ENCODE assay signal across 8 cellular contexts in the genomic region with DNA sequence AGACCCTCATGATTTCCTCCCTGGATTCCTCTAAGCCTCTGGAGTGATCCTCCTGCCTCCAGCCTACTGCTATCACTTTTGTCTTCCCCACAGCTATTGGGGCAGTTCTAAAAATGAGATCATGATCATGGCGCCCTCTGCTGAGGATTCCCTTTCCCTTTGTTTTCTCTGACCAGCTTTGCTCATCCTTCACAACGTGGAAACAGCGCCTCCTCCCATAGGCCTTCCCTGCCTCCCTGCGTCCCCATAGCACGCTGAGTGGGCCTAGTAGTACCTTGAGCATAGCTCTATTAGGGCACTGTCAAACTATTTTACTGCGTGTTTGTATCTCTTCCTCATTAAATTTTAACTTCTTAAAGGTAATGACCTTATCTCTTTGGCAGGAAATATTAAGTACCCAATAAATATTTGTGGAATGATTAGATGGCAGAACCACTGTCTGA.
DNase-seq lines count a peak whose midpoint lies in the region; ATAC-seq, FAIRE-seq and TF ChIP-seq lines count a peak whose summit lies in the region.

No MANE protein-coding gene starts in this region.

- in situ Hi-C loops in K562 (cut with MboI), result loop anchor here (25.0 kb wide), 1 partner anchor 536 kb away; no protein-coding TSS in a partner anchor

- H3K27ac Mint-ChIP-seq in stimulated activated naive CD8-positive, alpha-beta T cell treated with anti-CD3 and anti-CD28 coated beads, Interleukin-15, amount 100 ng/mL, for 72 hours, result no peak overlapping the region

- POLR2A ChIA-PET in K562 (lab: Yijun Ruan, JAX), result interaction anchor here (0.7 kb wide), 1 partner anchor 35 kb away, joined by 4 read pairs; no protein-coding TSS in a partner anchor

- peak overlapping the region; percentile 42 for H3K27ac ChIP-seq in HUES64 (ENCODE audit: low read depth, low read length)
- H3K27ac ChIP-seq in K562 (ENCODE audit: extremely low read depth, low read depth, low read length), result no peak overlapping the region
- no peak overlapping the region for H3K27ac ChIP-seq in effector memory CD4-positive, alpha-beta T cell (ENCODE audit: insufficient read depth, low read length, poor library complexity, severe bottlenecking)

- H3K9ac ChIP-seq in HUES64 (ENCODE audit: low read depth, low read length) (no peak overlapping the region), NT2/D1 (ENCODE audit: insufficient read length, low read depth) (no peak overlapping the region), K562 (ENCODE audit: insufficient read depth in 1 of 2, low read depth in 2 of 2, low read length in 2 of 2) (no peak overlapping the region)

- no TSS peak for BruUV-seq in K562 (replicated peaks; lab: Mats Ljungman, UMichigan)

- FAIRE-seq in K562 (lab: Jason Lieb, UNC), result peak; percentile 70

- H4K20me1 ChIP-seq in K562 (replicated peaks; ENCODE audit: control insufficient read depth, insufficient read depth, low read length), result no peaks in the 10 kb centered on the region

- ATAC-seq in GM19328 (IDR thresholded peaks at IDR 0.05; ENCODE audit: unreplicated experiment) (peak; percentile 48), K562 (peak; percentile 97)
- ATAC-seq in stimulated activated naive CD8-positive, alpha-beta T cell treated with anti-CD3 and anti-CD28 coated beads, Interleukin-15, amount 100 ng/mL, for 72 hours, result peak; percentile 62

- H3K27me3 ChIP-seq in HUES64 (ENCODE audit: insufficient read depth, low read length) (no peaks in the 10 kb centered on the region), NT2/D1 (ENCODE audit: insufficient read depth, insufficient read length) (no peaks in the 10 kb centered on the region), K562 (ENCODE audit: control insufficient read depth in 2 of 2, insufficient read depth in 2 of 2, low read length in 2 of 2) (no peaks in the 10 kb centered on the region)
- no peaks in the 10 kb centered on the region for H3K27me3 ChIP-seq in effector memory CD4-positive, alpha-beta T cell (replicated peaks; ENCODE audit: control insufficient read depth, insufficient read depth, low read length, poor library complexity, severe bottlenecking)

- peaks cover 21% of the 10 kb centered on the region for H3K27me3 Mint-ChIP-seq in stimulated activated naive CD8-positive, alpha-beta T cell treated with anti-CD3 and anti-CD28 coated beads, Interleukin-15, amount 100 ng/mL, for 72 hours

- H3K9me3 ChIP-seq in HUES64 (ENCODE audit: insufficient read depth, low read depth, low read length), result no peaks in the 10 kb centered on the region
- no peaks in the 10 kb centered on the region for H3K9me3 ChIP-seq in NT2/D1 (ENCODE audit: insufficient read depth, low read length)
- no peaks in the 10 kb centered on the region for H3K9me3 ChIP-seq in K562 (replicated peaks; ENCODE audit: control insufficient read depth, insufficient read depth, low read depth, low read length)
- H3K9me3 ChIP-seq in effector memory CD4-positive, alpha-beta T cell (ENCODE audit: control insufficient read depth, low read length), result no peaks in the 10 kb centered on the region

- DNase-seq in CD1c-positive myeloid dendritic cell (ENCODE audit: extremely low spot score) (peak; percentile 7), NT2/D1 (ENCODE audit: low read depth, low spot score) (peak; percentile 83), K562 (ENCODE audit: extremely low read depth in 1 of 4, low spot score in 3 of 4) (peak in 3 of 4 experiments; percentile 13 to 74 (median 38)), kidney glomerular epithelial cell (lab: John Stamatoyannopoulos, UW) (peak; percentile 60)
- DNase-seq in stimulated activated naive CD8-positive, alpha-beta T cell treated with anti-CD3 and anti-CD28 coated beads, Interleukin-15, amount 100 ng/mL, for 72 hours, result peak; percentile 27 to 42
- DNase-seq in effector memory CD4-positive, alpha-beta T cell, result no peak

- no peaks in the 10 kb centered on the region for H3K9me3 Mint-ChIP-seq in stimulated activated naive CD8-positive, alpha-beta T cell treated with anti-CD3 and anti-CD28 coated beads, Interleukin-15, amount 100 ng/mL, for 72 hours

- intact Hi-C loops in K562 (cut with micrococcal nuclease), result loop anchor here (1.0 to 5.0 kb wide), 4 partner anchors 316 to 726 kb away; no protein-coding TSS in a partner anchor

- H3K4me1 Mint-ChIP-seq in stimulated activated naive CD8-positive, alpha-beta T cell treated with anti-CD3 and anti-CD28 coated beads, Interleukin-15, amount 100 ng/mL, for 72 hours, result no peaks in the 10 kb centered on the region

- H3K4me3 Mint-ChIP-seq in stimulated activated naive CD8-positive, alpha-beta T cell treated with anti-CD3 and anti-CD28 coated beads, Interleukin-15, amount 100 ng/mL, for 72 hours, result no peak overlapping the region

- H3K36me3 ChIP-seq in HUES64 (ENCODE audit: insufficient read depth, low read length), result no peaks in the 10 kb centered on the region
- no peaks in the 10 kb centered on the region for H3K36me3 ChIP-seq in NT2/D1 (ENCODE audit: insufficient read depth, insufficient read length, low read length)
- no peaks in the 10 kb centered on the region for H3K36me3 ChIP-seq in K562 (ENCODE audit: control insufficient read depth, insufficient read depth, low read length)
- no peaks in the 10 kb centered on the region for H3K36me3 ChIP-seq in effector memory CD4-positive, alpha-beta T cell (ENCODE audit: control insufficient read depth, insufficient read depth, low read length)

- peak; percentile 65 to 79 for TF ChIP-seq RAD21 in K562 (CRISPR knock-in tag; conservative IDR thresholded peaks at IDR 0.05 in 1 of 2, IDR thresholded peaks at IDR 0.05 in 1 of 2)

- H3K4me1 ChIP-seq in HUES64 (ENCODE audit: insufficient read depth, low read length), result peaks cover 35% of the 10 kb centered on the region
- no peaks in the 10 kb centered on the region for H3K4me1 ChIP-seq in NT2/D1 (ENCODE audit: insufficient read depth, insufficient read length)
- no peaks in the 10 kb centered on the region for H3K4me1 ChIP-seq in K562 (replicated peaks in 1 of 2; ENCODE audit: control insufficient read depth in 2 of 2, insufficient read depth in 2 of 2, low read length in 2 of 2)
- no peaks in the 10 kb centered on the region for H3K4me1 ChIP-seq in effector memory CD4-positive, alpha-beta T cell (ENCODE audit: control insufficient read depth, insufficient read depth, low read length, poor library complexity, severe bottlenecking)

- no peak overlapping the region for H2AFZ ChIP-seq in K562 (ENCODE audit: low read depth, low read length)

- peak; percentile 67 to 81 (median 75) for TF ChIP-seq CTCF in K562 (IDR thresholded peaks at IDR 0.05 in 2 of 3, conservative IDR thresholded peaks at IDR 0.05 in 1 of 3; ENCODE audit: insufficient read depth in 2 of 3, low read depth in 1 of 3, low read length in 3 of 3)

- no peaks in the 10 kb centered on the region for H3K9me1 ChIP-seq in K562 (ENCODE audit: control insufficient read depth, insufficient read depth, low read length)

- no peaks in the 10 kb centered on the region for H3K79me2 ChIP-seq in K562 (ENCODE audit: control insufficient read depth, insufficient read depth, low read length)

- CTCF ChIA-PET in K562 (lab: Yijun Ruan, JAX; ENCODE audit: low intra/inter-chr PET ratio), result interaction anchor here (1.0 to 1.5 kb wide), 3 partner anchors 317 to 689 kb away, joined by 4 to 8 read pairs (median 6); no protein-coding TSS in a partner anchor

- no peak for TF ChIP-seq POLR2A in K562 (conservative IDR thresholded peaks at IDR 0.05)

- H3K4me2 ChIP-seq in K562 (ENCODE audit: insufficient read depth, low read length), result no peak overlapping the region

- no peak for TF ChIP-seq EP300 in K562 (IDR thresholded peaks at IDR 0.05; ENCODE audit: low read length)

- H3K4me3 ChIP-seq in HUES64 (ENCODE audit: low read length) (no peak overlapping the region), NT2/D1 (ENCODE audit: insufficient read length, low read depth) (no peak overlapping the region), K562 (no peak overlapping the region)
- no peak overlapping the region for H3K4me3 ChIP-seq in effector memory CD4-positive, alpha-beta T cell (ENCODE audit: insufficient read depth, low read depth, low read length, poor library complexity, severe bottlenecking)

- WGBS in HUES64, result 2% methylated on average over 6 of the region's 6 CpGs
- 3% methylated on average over 6 of the region's 6 CpGs for WGBS in K562 (ENCODE audit: insufficient coverage, low coverage, missing lambda C conversion rate)

TF ChIP-seq in K562, 482 proteins besides CTCF, POLR2A, EP300 and RAD21 (continues in another document):
- TF ChIP-seq RBM14 (IDR thresholded peaks at IDR 0.05; ENCODE audit: borderline replicate concordance, insufficient read depth, low read depth, low read length) (no peak), CC2D1A (IDR thresholded peaks at IDR 0.05) (peak; percentile 37; the same call in 1 of the 2 replicates), CREM (IDR thresholded peaks at IDR 0.05; ENCODE audit: low read depth) (peak; percentile 23; the same call in 1 of the 2 replicates), JUND (IDR thresholded peaks at IDR 0.05; ENCODE audit: borderline replicate concordance, low read depth, low read length) (peak; percentile 42; the same call in 1 of the 2 replicates), JUND (tag; IDR thresholded peaks at IDR 0.05; ENCODE audit: borderline replicate concordance, low read depth, low read length) (no peak; the same call in 2 of the 3 replicates), ZNF764 (CRISPR knock-in tag; IDR thresholded peaks at IDR 0.05; ENCODE audit: low read depth) (no peak), SMC3 (conservative IDR thresholded peaks at IDR 0.05; ENCODE audit: insufficient read depth, low read depth, low read length) (peak; percentile 47; the same call in 1 of the 2 replicates), STAG1 (CRISPR knock-in tag; IDR thresholded peaks at IDR 0.05; ENCODE audit: borderline replicate concordance) (peak; percentile 36; the same call in 1 of the 2 replicates)
- TF ChIP-seq, protein P1, sequence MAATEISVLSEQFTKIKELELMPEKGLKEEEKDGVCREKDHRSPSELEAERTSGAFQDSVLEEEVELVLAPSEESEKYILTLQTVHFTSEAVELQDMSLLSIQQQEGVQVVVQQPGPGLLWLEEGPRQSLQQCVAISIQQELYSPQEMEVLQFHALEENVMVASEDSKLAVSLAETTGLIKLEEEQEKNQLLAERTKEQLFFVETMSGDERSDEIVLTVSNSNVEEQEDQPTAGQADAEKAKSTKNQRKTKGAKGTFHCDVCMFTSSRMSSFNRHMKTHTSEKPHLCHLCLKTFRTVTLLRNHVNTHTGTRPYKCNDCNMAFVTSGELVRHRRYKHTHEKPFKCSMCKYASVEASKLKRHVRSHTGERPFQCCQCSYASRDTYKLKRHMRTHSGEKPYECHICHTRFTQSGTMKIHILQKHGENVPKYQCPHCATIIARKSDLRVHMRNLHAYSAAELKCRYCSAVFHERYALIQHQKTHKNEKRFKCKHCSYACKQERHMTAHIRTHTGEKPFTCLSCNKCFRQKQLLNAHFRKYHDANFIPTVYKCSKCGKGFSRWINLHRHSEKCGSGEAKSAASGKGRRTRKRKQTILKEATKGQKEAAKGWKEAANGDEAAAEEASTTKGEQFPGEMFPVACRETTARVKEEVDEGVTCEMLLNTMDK (IDR thresholded peaks at IDR 0.05; ENCODE audit: borderline replicate concordance, insufficient read depth, low read depth, low read length, poor library complexity, severe bottlenecking), result peak; percentile 25

Comparison
In these comparisons a context has a peak if more than half of its experiments do, and no peak if none do; other contexts are left out.
1. DNase-seq: peak in CD1c-positive myeloid dendritic cell (single experiment), NT2/D1 (single experiment), K562 (3 of 4), kidney glomerular epithelial cell (single experiment) and stimulated activated naive CD8-positive, alpha-beta T cell treated with anti-CD3 and anti-CD28 coated beads, Interleukin-15, amount 100 ng/mL, for 72 hours (2 of 2); none in effector memory CD4-positive, alpha-beta T cell (0 of 3).
2. Peak in every context shown above with its lines, with median percentiles within 50 percentile points of each other: ATAC-seq.